ENCODE assay signal across 3 cellular contexts in genomic region chr9:111969622-111970021, GRCh38.
TF ChIP-seq lines count a peak whose summit lies in the region.

No MANE protein-coding gene starts in this region.

TF ChIP-seq in HEK293, 187 proteins besides CTCF, POLR2A, EP300 and RAD21 (continued from another document):
- TF ChIP-seq ZSCAN4 (tag by site-specific recombination; IDR thresholded peaks at IDR 0.05) (peak; percentile 57; the same call in 1 of the 2 replicates), ZFP3 (tag by site-specific recombination; IDR thresholded peaks at IDR 0.05; ENCODE audit: low read depth) (no peak), ZEB2 (tag by site-specific recombination; IDR thresholded peaks at IDR 0.05) (no peak), ZBTB8A (tag by site-specific recombination; IDR thresholded peaks at IDR 0.05) (peak; percentile 75), ZNF133 (tag by site-specific recombination; IDR thresholded peaks at IDR 0.05) (no peak), ZNF138 (tag by site-specific recombination; IDR thresholded peaks at IDR 0.05; ENCODE audit: borderline replicate concordance) (no peak), ZFP69B (tag by site-specific recombination; IDR thresholded peaks at IDR 0.05) (no peak), ZNF660 (tag by site-specific recombination; IDR thresholded peaks at IDR 0.05) (no peak), BCL11A (tag by site-specific recombination; IDR thresholded peaks at IDR 0.05; ENCODE audit: low read depth) (no peak)
- TF ChIP-seq, protein P1, sequence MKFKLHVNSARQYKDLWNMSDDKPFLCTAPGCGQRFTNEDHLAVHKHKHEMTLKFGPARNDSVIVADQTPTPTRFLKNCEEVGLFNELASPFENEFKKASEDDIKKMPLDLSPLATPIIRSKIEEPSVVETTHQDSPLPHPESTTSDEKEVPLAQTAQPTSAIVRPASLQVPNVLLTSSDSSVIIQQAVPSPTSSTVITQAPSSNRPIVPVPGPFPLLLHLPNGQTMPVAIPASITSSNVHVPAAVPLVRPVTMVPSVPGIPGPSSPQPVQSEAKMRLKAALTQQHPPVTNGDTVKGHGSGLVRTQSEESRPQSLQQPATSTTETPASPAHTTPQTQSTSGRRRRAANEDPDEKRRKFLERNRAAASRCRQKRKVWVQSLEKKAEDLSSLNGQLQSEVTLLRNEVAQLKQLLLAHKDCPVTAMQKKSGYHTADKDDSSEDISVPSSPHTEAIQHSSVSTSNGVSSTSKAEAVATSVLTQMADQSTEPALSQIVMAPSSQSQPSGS (tag by site-specific recombination; IDR thresholded peaks at IDR 0.05; ENCODE audit: low read depth), result peak; percentile 37; the same call in 1 of the 2 replicates

TF ChIP-seq in GM12878, 131 proteins besides CTCF, POLR2A, EP300 and RAD21 (continued from another document):
- 0 out of 2 replicates have a peak, but pooled peaks have one; percentile 37 for TF ChIP-seq MLLT1 (IDR thresholded peaks at IDR 0.05)

TF ChIP-seq in SK-N-SH treated with all-trans-retinoic acid at 6 μM for 48 hours, 23 proteins besides CTCF, POLR2A, EP300 and RAD21 (continued from another document):
- TF ChIP-seq ZNF565 (CRISPR knock-in tag; conservative IDR thresholded peaks at IDR 0.05; ENCODE audit: low read depth) (no peak), ARNTL (CRISPR knock-in tag; IDR thresholded peaks at IDR 0.05; ENCODE audit: borderline replicate concordance, low read depth) (no peak)
